ENCODE assay signal across 23 cellular contexts in the genomic region with DNA sequence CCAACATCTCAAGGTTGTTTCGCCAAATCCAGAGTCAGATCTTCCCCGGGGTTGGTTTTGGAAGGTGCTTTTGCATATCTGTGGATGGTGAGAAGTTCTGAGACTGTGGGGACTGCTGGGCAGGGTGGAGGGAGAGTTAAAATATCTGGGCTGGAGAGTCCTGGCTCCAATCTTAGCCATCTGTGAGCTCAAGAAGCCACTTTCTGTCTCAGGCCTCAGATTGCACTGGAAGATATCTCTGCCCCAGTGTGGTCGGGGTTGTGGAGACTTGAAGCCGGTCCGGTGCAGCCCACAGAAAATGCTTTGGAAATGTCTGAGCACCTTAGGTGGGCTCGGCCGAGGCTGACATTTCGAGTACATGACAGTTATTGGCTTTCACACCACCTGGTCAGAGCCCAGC.
DNase-seq lines count a peak whose midpoint lies in the region; ATAC-seq and TF ChIP-seq lines count a peak whose summit lies in the region.
"Had no signal": no experiment of that assay in that cellular context is flagged by ENCODE, and none has a peak within 500 bp of the region (broad histone marks: within the 10 kb centered on the region; RNA-seq: fewer than 3 reads in every experiment).

No MANE protein-coding gene starts in this region.

- 90 to 95% (median 94%) methylated on average over 7 to 8 of the region's 8 CpGs for WGBS in spleen, 5 donors

- ATAC-seq in activated naive CD8-positive, alpha-beta T cell treated with anti-CD3 and anti-CD28 coated beads, Interleukin-2, amount 10 ng/mL, durations not matched to agents 7 days and 5 days (ENCODE audit: low read depth) = no peak
- ATAC-seq: A549, psoas muscle, Right ventricle myocardium inferior had no signal

- H3K27ac ChIP-seq in KOPT-K1 (ENCODE audit: low read depth, low read length, poor library complexity, severe bottlenecking) = peak overlapping the region; percentile 83
- H3K27ac ChIP-seq in spleen = peak overlapping the region; percentile 30 to 88 (median 80)
- H3K27ac ChIP-seq: A549, esophagus muscularis mucosa, psoas muscle had no signal

- POLR2A ChIA-PET in activated CD4-positive, alpha-beta T cell treated with anti-CD3 and anti-CD28 coated beads, Interleukin-2, amount 10 ng/mL, durations not matched to agents 7 days and 5 days (lab: Charles Lee) = no interaction called here
- POLR2A ChIA-PET in activated naive CD8-positive, alpha-beta T cell treated with anti-CD3 and anti-CD28 coated beads, Interleukin-2, amount 10 ng/mL, durations not matched to agents 7 days and 5 days (lab: Charles Lee) = interaction anchor here (0.6 to 1.5 kb wide), 5 partner anchors 13 to 571 kb away, joined by 3 to 9 read pairs (median 4); a partner anchor contains a TSS

- peaks cover 39% of the 10 kb centered on the region for H3K36me3 Mint-ChIP-seq in activated CD4-positive, alpha-beta T cell treated with anti-CD3 and anti-CD28 coated beads, Interleukin-2, amount 10 ng/mL, durations not matched to agents 7 days and 5 days (ENCODE audit: low read depth)
- peaks cover 26% of the 10 kb centered on the region for H3K36me3 Mint-ChIP-seq in activated naive CD8-positive, alpha-beta T cell treated with anti-CD3 and anti-CD28 coated beads, Interleukin-2, amount 10 ng/mL, durations not matched to agents 7 days and 5 days
- H3K36me3 Mint-ChIP-seq: memory B cell had no signal

- intact Hi-C loops in spleen (cut with DNase I; ENCODE audit: low total_unique reads) = no loop called here

- H3K9me3 ChIP-seq in KOPT-K1 (ENCODE audit: insufficient read depth, low read length, poor library complexity, severe bottlenecking) (no peaks in the 10 kb centered on the region), spleen (no peaks in the 10 kb centered on the region)
- H3K9me3 ChIP-seq: A549, ascending aorta, esophagus muscularis mucosa, psoas muscle, stomach had no signal

- peaks cover 11% of the 10 kb centered on the region for H3K9me3 Mint-ChIP-seq in activated CD4-positive, alpha-beta T cell treated with anti-CD3 and anti-CD28 coated beads, Interleukin-2, amount 10 ng/mL, durations not matched to agents 7 days and 5 days
- H3K9me3 Mint-ChIP-seq in activated naive CD8-positive, alpha-beta T cell treated with anti-CD3 and anti-CD28 coated beads, Interleukin-2, amount 10 ng/mL, durations not matched to agents 7 days and 5 days = peaks cover 9% of the 10 kb centered on the region

- CTCF ChIA-PET in activated CD4-positive, alpha-beta T cell treated with anti-CD3 and anti-CD28 coated beads, Interleukin-2, amount 10 ng/mL, durations not matched to agents 7 days and 5 days (lab: Charles Lee) = no interaction called here

- no peak for TF ChIP-seq POLR2A in spleen (IDR thresholded peaks at IDR 0.05)

- no peaks in the 10 kb centered on the region for H3K27me3 Mint-ChIP-seq in activated CD4-positive, alpha-beta T cell treated with anti-CD3 and anti-CD28 coated beads, Interleukin-2, amount 10 ng/mL, durations not matched to agents 7 days and 5 days
- H3K27me3 Mint-ChIP-seq in activated naive CD8-positive, alpha-beta T cell treated with anti-CD3 and anti-CD28 coated beads, Interleukin-2, amount 10 ng/mL, durations not matched to agents 7 days and 5 days = no peaks in the 10 kb centered on the region
- H3K27me3 Mint-ChIP-seq: memory B cell had no signal

- no peak for TF ChIP-seq CTCF in spleen (IDR thresholded peaks at IDR 0.05 in 8 of 11, conservative IDR thresholded peaks at IDR 0.05 in 3 of 11)

- H3K27ac Mint-ChIP-seq in activated CD4-positive, alpha-beta T cell treated with anti-CD3 and anti-CD28 coated beads, Interleukin-2, amount 10 ng/mL, durations not matched to agents 7 days and 5 days = peak overlapping the region; percentile 97
- H3K27ac Mint-ChIP-seq in activated naive CD8-positive, alpha-beta T cell treated with anti-CD3 and anti-CD28 coated beads, Interleukin-2, amount 10 ng/mL, durations not matched to agents 7 days and 5 days = peak overlapping the region; percentile 100

- H3K4me1 Mint-ChIP-seq in activated CD4-positive, alpha-beta T cell treated with anti-CD3 and anti-CD28 coated beads, Interleukin-2, amount 10 ng/mL, durations not matched to agents 7 days and 5 days = peaks cover 83% of the 10 kb centered on the region
- peaks cover 79% of the 10 kb centered on the region for H3K4me1 Mint-ChIP-seq in activated naive CD8-positive, alpha-beta T cell treated with anti-CD3 and anti-CD28 coated beads, Interleukin-2, amount 10 ng/mL, durations not matched to agents 7 days and 5 days

- peaks cover 16 to 100% (median 76%) of the 10 kb centered on the region in 6 donors for H3K4me1 ChIP-seq in spleen
- H3K4me1 ChIP-seq: A549, ascending aorta had no signal

- DNase-seq in activated CD4-positive, alpha-beta T cell treated with anti-CD3 and anti-CD28 coated beads, Interleukin-2, amount 10 ng/mL, durations not matched to agents 7 days and 5 days = no peak
- DNase-seq in activated CD4-positive, alpha-beta T cell treated with anti-CD3 and anti-CD28 coated beads, Interleukin-2, amount 50 U/mL, for 48 hours = no peak
- DNase-seq in activated naive CD8-positive, alpha-beta T cell treated with anti-CD3 and anti-CD28 coated beads, Interleukin-2, amount 10 ng/mL, durations not matched to agents 7 days and 5 days = no peak
- no peak for DNase-seq in spleen
- DNase-seq in GM19238 (ENCODE audit: insufficient read length, low spot score) = no peak
- DNase-seq in DMS53 treated with DMSO at 0.1 percent for 48 hours (lab: John Stamatoyannopoulos, UW; ENCODE audit: unreplicated experiment) = no peak
- DNase-seq in COLO668 (lab: John Stamatoyannopoulos, UW; ENCODE audit: unreplicated experiment) = no peak
- DNase-seq: activated effector memory CD4-positive, alpha-beta T cell treated with anti-CD3 and anti-CD28 coated beads, Interleukin-2, amount 50 U/mL, for 16 hours; C1 segment of cervical spinal cord; cerebellar nuclear complex; DMS53; effector CD4-positive, alpha-beta T cell; NCI-H2081 treated with DMSO at 0.1 percent for 48 hours; NCI-H510A; psoas muscle; stimulated activated CD4-positive, alpha-beta T cell treated with anti-CD3 and anti-CD28 coated beads, Interleukin-2, amount 100 ng/mL, for 48 hours; stomach had no signal

- peaks cover 0 to 15% (median 0%) of the 10 kb centered on the region in 7 donors for H3K27me3 ChIP-seq in spleen (replicated peaks in 1 of 7)
- H3K27me3 ChIP-seq: ascending aorta had no signal

- H3K4me3 ChIP-seq in spleen = no peak overlapping the region
- H3K4me3 ChIP-seq: A549, ascending aorta, esophagus muscularis mucosa, psoas muscle, stomach had no signal

- no peak overlapping the region for H3K4me3 Mint-ChIP-seq in activated CD4-positive, alpha-beta T cell treated with anti-CD3 and anti-CD28 coated beads, Interleukin-2, amount 10 ng/mL, durations not matched to agents 7 days and 5 days
- H3K4me3 Mint-ChIP-seq in activated naive CD8-positive, alpha-beta T cell treated with anti-CD3 and anti-CD28 coated beads, Interleukin-2, amount 10 ng/mL, durations not matched to agents 7 days and 5 days = peak overlapping the region; percentile 78
- H3K4me3 Mint-ChIP-seq: memory B cell had no signal

- H3K36me3 ChIP-seq in KOPT-K1 (ENCODE audit: insufficient read depth, low read length) (no peaks in the 10 kb centered on the region), spleen (no peaks in the 10 kb centered on the region)
- H3K36me3 ChIP-seq: ascending aorta, esophagus muscularis mucosa, stomach had no signal
